Comparison of ENCODE assay signal across 8 cellular contexts in genomic region chr6:25278557-25278913, GRCh38. TPM values are rescaled to one million over a fixed set of nuclear protein-coding genes. Genes with fewer than 3 reads are reported as not detected.
DNase-seq lines count a peak whose midpoint lies in the region; ATAC-seq and TF ChIP-seq lines count a peak whose summit lies in the region.

No MANE protein-coding gene starts in this region.

- H3K36me3 Mint-ChIP-seq in naive thymus-derived CD8-positive, alpha-beta T cell = no peaks in the 10 kb centered on the region

- POLR2A ChIA-PET in naive thymus-derived CD8-positive, alpha-beta T cell (lab: Charles Lee) = interaction anchor here (0.5 to 3.1 kb wide), 9 partner anchors 9 to 756 kb away, joined by 3 to 31 read pairs (median 6); no protein-coding TSS in a partner anchor

- H3K9me3 ChIP-seq in effector memory CD4-positive, alpha-beta T cell (ENCODE audit: control insufficient read depth, low read length) = no peaks in the 10 kb centered on the region

- H3K4me1 Mint-ChIP-seq in naive thymus-derived CD8-positive, alpha-beta T cell = peaks cover 17 to 40% (median 31%) of the 10 kb centered on the region in 4 donors

- no peaks in the 10 kb centered on the region for H3K27me3 ChIP-seq in effector memory CD4-positive, alpha-beta T cell (replicated peaks; ENCODE audit: control insufficient read depth, insufficient read depth, low read length, poor library complexity, severe bottlenecking)

- intact Hi-C loops in lower leg skin (cut with DNase I; ENCODE audit: low total_unique reads) = no loop called here

- peak overlapping the region; percentile 89 for H3K4me3 ChIP-seq in effector memory CD4-positive, alpha-beta T cell (ENCODE audit: insufficient read depth, low read depth, low read length, poor library complexity, severe bottlenecking)
- no peak overlapping the region for H3K4me3 ChIP-seq in lower leg skin (ENCODE audit: low read depth, poor library complexity, severe bottlenecking)

- peaks cover 9% of the 10 kb centered on the region for H3K4me1 ChIP-seq in effector memory CD4-positive, alpha-beta T cell (ENCODE audit: control insufficient read depth, insufficient read depth, low read length, poor library complexity, severe bottlenecking)

- H3K36me3 ChIP-seq in effector memory CD4-positive, alpha-beta T cell (ENCODE audit: control insufficient read depth, insufficient read depth, low read length) = no peaks in the 10 kb centered on the region

- TF ChIP-seq POLR2A in lower leg skin (IDR thresholded peaks at IDR 0.05) = no peak

- H3K9me3 Mint-ChIP-seq in naive thymus-derived CD8-positive, alpha-beta T cell = no peaks in the 10 kb centered on the region

- peaks cover 0 to 7% (median 5%) of the 10 kb centered on the region in 5 donors for H3K27me3 Mint-ChIP-seq in naive thymus-derived CD8-positive, alpha-beta T cell

- DNase-seq in ELR (ENCODE audit: low read depth) (peak; percentile 44), NCI-H2227 treated with DMSO at 0.1 percent for 48 hours (lab: John Stamatoyannopoulos, UW) (peak; percentile 83), NCI-H345 treated with DMSO at 0.1 percent for 48 hours (lab: John Stamatoyannopoulos, UW; ENCODE audit: unreplicated experiment) (no peak), lower leg skin (ENCODE audit: low spot score in 2 of 2) (no peak)
- no peak for DNase-seq in effector memory CD4-positive, alpha-beta T cell
- no peak for DNase-seq in naive thymus-derived CD8-positive, alpha-beta T cell

- H3K4me3 Mint-ChIP-seq in naive thymus-derived CD8-positive, alpha-beta T cell = peak overlapping the region; percentile 88 to 98 (median 92)

- H3K27ac ChIP-seq in effector memory CD4-positive, alpha-beta T cell (ENCODE audit: insufficient read depth, low read length, poor library complexity, severe bottlenecking) = peak overlapping the region; percentile 59

- ATAC-seq in GM21786 (IDR thresholded peaks at IDR 0.05; ENCODE audit: unreplicated experiment) = peak; percentile 15
- peak in 1 of 2 donors; percentile 17 for ATAC-seq in naive thymus-derived CD8-positive, alpha-beta T cell
- ATAC-seq in GM19467 (IDR thresholded peaks at IDR 0.05; ENCODE audit: unreplicated experiment) = no peak

- WGBS in lower leg skin, 2 donors = 3 to 7% methylated on average over 15 of the region's 15 CpGs

- TF ChIP-seq CTCF in lower leg skin (IDR thresholded peaks at IDR 0.05) = no peak

- H3K27ac Mint-ChIP-seq in naive thymus-derived CD8-positive, alpha-beta T cell = peak overlapping the region in 9 of 10 donors; percentile 75 to 96 (median 90)

RNA-seq across cellular contexts. Expression of gene CARMIL1, which starts 0.6 kb away (rescaled TPM):
- total RNA-seq in naive thymus-derived CD8-positive, alpha-beta T cell = 10 to 100 TPM; 12.8 to 13.3 TPM
- 1 to 10 TPM; 1.3 to 1.9 (median 1.7) TPM for polyA plus RNA-seq in naive thymus-derived CD8-positive, alpha-beta T cell
- total RNA-seq in lower leg skin = 10 to 100 TPM; 14.9 to 23.5 (median 20.3) TPM

Comparison
In these comparisons a context has a peak if more than half of its experiments do, and no peak if none do; other contexts are left out.
1. DNase-seq: peak in ELR (single experiment) and NCI-H2227 treated with DMSO at 0.1 percent for 48 hours (single experiment); none in effector memory CD4-positive, alpha-beta T cell (0 of 3), naive thymus-derived CD8-positive, alpha-beta T cell (0 of 10), NCI-H345 treated with DMSO at 0.1 percent for 48 hours (single experiment) and lower leg skin (0 of 2).